Comparison of ENCODE assay signal across 1 cellular context in genomic region chr15:84752700-84753099, GRCh38.
TF ChIP-seq lines count a peak whose summit lies in the region.

No MANE protein-coding gene starts in this region.

TF ChIP-seq in A549, 52 proteins besides CTCF, POLR2A, EP300 and RAD21 (continued from another document):
- TF ChIP-seq, protein P1, sequence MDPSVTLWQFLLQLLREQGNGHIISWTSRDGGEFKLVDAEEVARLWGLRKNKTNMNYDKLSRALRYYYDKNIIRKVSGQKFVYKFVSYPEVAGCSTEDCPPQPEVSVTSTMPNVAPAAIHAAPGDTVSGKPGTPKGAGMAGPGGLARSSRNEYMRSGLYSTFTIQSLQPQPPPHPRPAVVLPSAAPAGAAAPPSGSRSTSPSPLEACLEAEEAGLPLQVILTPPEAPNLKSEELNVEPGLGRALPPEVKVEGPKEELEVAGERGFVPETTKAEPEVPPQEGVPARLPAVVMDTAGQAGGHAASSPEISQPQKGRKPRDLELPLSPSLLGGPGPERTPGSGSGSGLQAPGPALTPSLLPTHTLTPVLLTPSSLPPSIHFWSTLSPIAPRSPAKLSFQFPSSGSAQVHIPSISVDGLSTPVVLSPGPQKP (IDR thresholded peaks at IDR 0.05; ENCODE audit: low read depth, low read length): no peak
